ENCODE assay signal across 9 cellular contexts in the genomic region with DNA sequence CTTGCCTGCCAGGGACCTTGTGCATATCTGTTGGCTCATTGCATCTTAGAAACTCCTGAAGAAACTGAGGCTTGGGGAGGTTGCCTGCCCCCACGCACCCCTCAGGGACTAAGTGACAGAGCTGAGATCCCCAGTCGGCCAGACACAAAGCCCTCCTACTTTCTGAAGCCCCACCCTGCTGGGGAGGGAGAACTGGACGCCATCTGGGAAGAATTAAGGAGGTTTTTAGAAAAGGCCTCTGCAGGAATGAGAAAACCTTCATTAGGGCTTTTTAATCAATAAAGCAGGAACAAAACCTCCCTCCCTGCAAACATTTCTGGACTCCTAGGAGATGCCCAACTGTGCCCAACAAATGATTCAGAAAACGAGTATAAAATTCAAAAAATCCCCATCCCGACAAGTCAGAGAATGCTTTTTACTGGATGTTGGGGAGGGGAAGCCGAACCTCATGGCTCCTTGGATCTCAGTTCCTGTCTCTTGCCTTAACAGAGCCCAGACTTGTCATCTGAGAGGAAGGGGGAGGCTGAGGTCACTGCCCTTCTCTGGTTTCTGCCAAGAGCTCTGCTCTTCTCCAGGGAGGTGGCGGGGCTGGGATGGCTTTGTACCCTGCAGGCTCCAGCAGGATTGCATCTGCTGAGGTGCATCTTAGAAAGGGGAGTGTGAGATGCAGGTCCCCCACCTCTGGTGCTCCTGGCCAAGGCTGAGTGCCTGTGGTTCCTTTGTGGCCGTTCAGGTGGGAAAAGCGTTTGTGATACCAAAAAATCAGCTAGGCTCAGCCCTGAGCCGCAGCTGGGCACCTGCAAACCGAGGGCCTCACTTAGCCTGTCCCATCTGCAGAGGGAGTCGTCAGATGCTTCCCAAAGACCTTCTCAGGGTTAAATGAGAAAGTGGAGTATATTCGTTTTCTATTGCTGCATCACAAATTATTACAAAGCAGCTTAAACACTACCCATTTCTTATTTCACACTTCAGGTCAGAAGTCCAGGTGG.
DNase-seq lines count a peak whose midpoint lies in the region; ATAC-seq and TF ChIP-seq lines count a peak whose summit lies in the region.
"Had no signal": no experiment of that assay in that cellular context is flagged by ENCODE, and none has a peak within 500 bp of the region (broad histone marks: within the 10 kb centered on the region; RNA-seq: fewer than 3 reads in every experiment).

No MANE protein-coding gene starts in this region.

- WGBS in ectodermal cell, 2 experiments = 52 to 60% methylated on average over 12 to 13 of the region's 13 CpGs
- WGBS in mesodermal cell (ENCODE audit: insufficient coverage in 2 of 2), 2 experiments = 65 to 87% methylated on average over 5 to 6 of the region's 13 CpGs

- peak overlapping the region; percentile 64 for H3K27ac ChIP-seq in ectodermal cell (ENCODE audit: insufficient read depth, low read depth, low read length, poor library complexity, severe bottlenecking)
- peak overlapping the region; percentile 98 for H3K27ac ChIP-seq in mesodermal cell (ENCODE audit: low read depth, low read length, severe bottlenecking)
- peak overlapping the region; percentile 82 for H3K27ac ChIP-seq in vagina
- H3K27ac ChIP-seq: HL-60 had no signal

- no peaks in the 10 kb centered on the region for H3K36me3 ChIP-seq in ectodermal cell (ENCODE audit: control insufficient read depth, insufficient read depth, low read length)
- no peaks in the 10 kb centered on the region for H3K36me3 ChIP-seq in mesodermal cell (ENCODE audit: control insufficient read depth, insufficient read depth, low read length)
- no peaks in the 10 kb centered on the region for H3K36me3 ChIP-seq in vagina

- H3K4me1 ChIP-seq in ectodermal cell (ENCODE audit: control insufficient read depth, insufficient read depth, low read length) = peaks cover 44% of the 10 kb centered on the region
- H3K4me1 ChIP-seq in mesodermal cell (ENCODE audit: control insufficient read depth, insufficient read depth, low read length, poor library complexity, severe bottlenecking) = peaks cover 70% of the 10 kb centered on the region
- peaks cover 93% of the 10 kb centered on the region for H3K4me1 ChIP-seq in vagina

- H3K4me3 ChIP-seq in ectodermal cell (ENCODE audit: insufficient read depth, low read depth, low read length) (no peak overlapping the region), mesodermal cell (ENCODE audit: extremely low read depth, insufficient read depth, low read length, poor library complexity, severe bottlenecking) (no peak overlapping the region), vagina (no peak overlapping the region)

- no peak for ATAC-seq in HG03469 (IDR thresholded peaks at IDR 0.05; ENCODE audit: unreplicated experiment)

- H3K27me3 ChIP-seq in ectodermal cell (ENCODE audit: control insufficient read depth, insufficient read depth, low read length, poor library complexity, severe bottlenecking) = no peaks in the 10 kb centered on the region
- H3K27me3 ChIP-seq in vagina = no peaks in the 10 kb centered on the region

- DNase-seq in SKM-1 treated with dmso at 0.1 percent for 144 hours (lab: John Stamatoyannopoulos, UW; ENCODE audit: unreplicated experiment) = peak; percentile 19
- DNase-seq in SKM-1 (lab: John Stamatoyannopoulos, UW; ENCODE audit: unreplicated experiment) = no peak
- DNase-seq in vagina (ENCODE audit: extremely low spot score in 2 of 2) = no peak
- DNase-seq in T-helper 1 cell = no peak
- no peak for DNase-seq in SHP77 treated with DMSO at 0.1 percent for 48 hours (lab: John Stamatoyannopoulos, UW)

- H3K9me3 ChIP-seq in ectodermal cell (ENCODE audit: control insufficient read depth, low read length) = no peaks in the 10 kb centered on the region
- H3K9me3 ChIP-seq in mesodermal cell (ENCODE audit: control insufficient read depth, low read length) = no peaks in the 10 kb centered on the region
- H3K9me3 ChIP-seq in vagina = no peaks in the 10 kb centered on the region

- intact Hi-C loops in vagina (cut with DNase I) = loop anchor here (10.0 kb wide), 1 partner anchor 49 kb away; no protein-coding TSS in a partner anchor

- no peak for TF ChIP-seq POLR2A in vagina (IDR thresholded peaks at IDR 0.05)

- no peak for TF ChIP-seq CTCF in vagina (IDR thresholded peaks at IDR 0.05)
